ENCODE assay signal across 22 cellular contexts in genomic region chr21:15134711-15135110, GRCh38.
DNase-seq lines count a peak whose midpoint lies in the region; ATAC-seq and TF ChIP-seq lines count a peak whose summit lies in the region.
"Had no signal": no experiment of that assay in that cellular context is flagged by ENCODE, and none has a peak within 500 bp of the region (broad histone marks: within the 10 kb centered on the region; RNA-seq: fewer than 3 reads in every experiment).

No MANE protein-coding gene starts in this region.

- no peaks in the 10 kb centered on the region for H3F3A ChIP-seq in GM23248 (ENCODE audit: insufficient read depth)

- no peak overlapping the region for H2AFZ ChIP-seq in GM23248

- DNase-seq in SKM-1 treated with dmso at 0.1 percent for 144 hours (lab: John Stamatoyannopoulos, UW; ENCODE audit: unreplicated experiment) (peak; percentile 26), SKM-1 (lab: John Stamatoyannopoulos, UW; ENCODE audit: unreplicated experiment) (no peak), SIG-M5 (lab: John Stamatoyannopoulos, UW) (peak; percentile 25), foreskin keratinocyte (peak in 1 of 2 donors; percentile 30), upper lobe of right lung (no peak), GM23248 (no peak)
- no peak for DNase-seq in effector CD8-positive, alpha-beta T cell (lab: John Stamatoyannopoulos, UW)
- DNase-seq in activated naive CD8-positive, alpha-beta T cell treated with anti-CD3 and anti-CD28 coated beads for 36 hours = no peak
- DNase-seq: activated CD4-positive, alpha-beta memory T cell treated with anti-CD3 and anti-CD28 coated beads, Interleukin-2, amount 10 ng/mL, durations not matched to agents 7 days and 5 days; activated T-cell treated with anti-CD3 and anti-CD28 coated beads, Interleukin-2, amount 50 U/mL, for 24 hours; CD4-positive, alpha-beta T cell; DND-41; immature natural killer cell; NCI-H1694 treated with DMSO at 0.1 percent for 48 hours; NCI-H510A treated with DMSO at 0.1 percent for 48 hours had no signal

- no peaks in the 10 kb centered on the region for H3K9me3 Mint-ChIP-seq in activated naive CD8-positive, alpha-beta T cell treated with anti-CD3 and anti-CD28 coated beads for 36 hours
- H3K9me3 Mint-ChIP-seq: activated CD4-positive, alpha-beta memory T cell treated with anti-CD3 and anti-CD28 coated beads, Interleukin-2, amount 10 ng/mL, durations not matched to agents 7 days and 5 days; activated T-cell treated with anti-CD3 and anti-CD28 coated beads, Interleukin-2, amount 50 U/mL, for 24 hours; CD4-positive, alpha-beta T cell had no signal

- H3K27me3 Mint-ChIP-seq in activated naive CD8-positive, alpha-beta T cell treated with anti-CD3 and anti-CD28 coated beads for 36 hours = peaks cover 11% of the 10 kb centered on the region
- H3K27me3 Mint-ChIP-seq: activated CD4-positive, alpha-beta memory T cell treated with anti-CD3 and anti-CD28 coated beads, Interleukin-2, amount 10 ng/mL, durations not matched to agents 7 days and 5 days; brain had no signal

- H3K36me3 ChIP-seq in upper lobe of right lung (no peaks in the 10 kb centered on the region), GM23248 (ENCODE audit: low read depth) (no peaks in the 10 kb centered on the region)
- H3K36me3 ChIP-seq: esophagus muscularis mucosa, tibial nerve had no signal

- H3K9ac ChIP-seq in GM23248 = no peak overlapping the region

- H3K27ac ChIP-seq in foreskin keratinocyte = no peak overlapping the region
- no peak overlapping the region for H3K27ac ChIP-seq in upper lobe of right lung
- H3K27ac ChIP-seq in GM23248 = no peak overlapping the region
- H3K27ac ChIP-seq: 22Rv1, esophagus muscularis mucosa, tibial nerve, VCaP had no signal

- in situ Hi-C loops in GM23248 (cut with MboI) = no loop called here

- H3K9me3 ChIP-seq in upper lobe of right lung = no peaks in the 10 kb centered on the region
- no peaks in the 10 kb centered on the region for H3K9me3 ChIP-seq in GM23248 (ENCODE audit: low read depth)
- H3K9me3 ChIP-seq: esophagus muscularis mucosa, tibial nerve had no signal

- H3K9me2 ChIP-seq in GM23248 (ENCODE audit: insufficient read depth) = no peaks in the 10 kb centered on the region

- H3K4me3 ChIP-seq in upper lobe of right lung (no peak overlapping the region), GM23248 (no peak overlapping the region)
- H3K4me3 ChIP-seq: esophagus muscularis mucosa, tibial nerve had no signal

- no peaks in the 10 kb centered on the region for H3K4me1 Mint-ChIP-seq in activated naive CD8-positive, alpha-beta T cell treated with anti-CD3 and anti-CD28 coated beads for 36 hours
- H3K4me1 Mint-ChIP-seq: activated CD4-positive, alpha-beta memory T cell treated with anti-CD3 and anti-CD28 coated beads, Interleukin-2, amount 10 ng/mL, durations not matched to agents 7 days and 5 days; immature natural killer cell had no signal

- H3K4me1 ChIP-seq in foreskin keratinocyte = peaks cover 8% of the 10 kb centered on the region
- peaks cover 6% of the 10 kb centered on the region for H3K4me1 ChIP-seq in upper lobe of right lung
- no peaks in the 10 kb centered on the region for H3K4me1 ChIP-seq in GM23248 (ENCODE audit: insufficient read depth)

- ATAC-seq in foreskin keratinocyte (peak; percentile 44), upper lobe of right lung (peak; percentile 80)
- ATAC-seq: Panc1 had no signal

- TF ChIP-seq CTCF in foreskin keratinocyte (conservative IDR thresholded peaks at IDR 0.05) = no peak
- TF ChIP-seq CTCF in upper lobe of right lung (IDR thresholded peaks at IDR 0.05) = no peak

- no peak overlapping the region for H3K27ac Mint-ChIP-seq in activated naive CD8-positive, alpha-beta T cell treated with anti-CD3 and anti-CD28 coated beads for 36 hours
- H3K27ac Mint-ChIP-seq: activated CD4-positive, alpha-beta memory T cell treated with anti-CD3 and anti-CD28 coated beads, Interleukin-2, amount 10 ng/mL, durations not matched to agents 7 days and 5 days; activated naive CD8-positive, alpha-beta T cell; activated T-cell treated with anti-CD3 and anti-CD28 coated beads, Interleukin-2, amount 50 U/mL, for 24 hours; brain; CD4-positive, alpha-beta T cell; immature natural killer cell had no signal

- H3K27me3 ChIP-seq in foreskin keratinocyte (no peaks in the 10 kb centered on the region), upper lobe of right lung (no peaks in the 10 kb centered on the region), GM23248 (replicated peaks; ENCODE audit: insufficient read depth) (no peaks in the 10 kb centered on the region; the same call in none of the 2 replicates)
- H3K27me3 ChIP-seq: esophagus muscularis mucosa, tibial nerve had no signal

- no peaks in the 10 kb centered on the region for H4K20me1 ChIP-seq in GM23248 (ENCODE audit: insufficient read depth)

- H3K4me3 Mint-ChIP-seq in activated naive CD8-positive, alpha-beta T cell treated with anti-CD3 and anti-CD28 coated beads for 36 hours = no peak overlapping the region
- H3K4me3 Mint-ChIP-seq: activated CD4-positive, alpha-beta memory T cell treated with anti-CD3 and anti-CD28 coated beads, Interleukin-2, amount 10 ng/mL, durations not matched to agents 7 days and 5 days; activated naive CD8-positive, alpha-beta T cell; activated T-cell treated with anti-CD3 and anti-CD28 coated beads, Interleukin-2, amount 50 U/mL, for 24 hours; brain; CD4-positive, alpha-beta T cell; immature natural killer cell had no signal

- intact Hi-C loops in upper lobe of right lung (cut with DNase I) = no loop called here

- no peak overlapping the region for H3K4me2 ChIP-seq in GM23248 (ENCODE audit: unreplicated experiment)

- no peaks in the 10 kb centered on the region for H3K79me2 ChIP-seq in GM23248 (ENCODE audit: insufficient read depth)

- WGBS in GM23248 (ENCODE audit: low coverage in 1 of 2, low lambda C conversion rate in 2 of 2, missing lambda C conversion rate in 2 of 2), 2 experiments = 61 to 69% methylated on average over 4 of the region's 4 CpGs

- no peaks in the 10 kb centered on the region for H3K36me3 Mint-ChIP-seq in activated naive CD8-positive, alpha-beta T cell treated with anti-CD3 and anti-CD28 coated beads for 36 hours
- H3K36me3 Mint-ChIP-seq: activated naive CD8-positive, alpha-beta T cell; brain; immature natural killer cell had no signal

Comparison
In these comparisons a context has a peak if more than half of its experiments do, and no peak if none do; other contexts are left out.
1. DNase-seq: peak in SKM-1 treated with dmso at 0.1 percent for 144 hours (single experiment) and SIG-M5 (single experiment); none in SKM-1 (single experiment), upper lobe of right lung (single experiment), effector CD8-positive, alpha-beta T cell (single experiment), GM23248 (single experiment) and activated naive CD8-positive, alpha-beta T cell treated with anti-CD3 and anti-CD28 coated beads for 36 hours (single experiment).